In the genomic region with DNA sequence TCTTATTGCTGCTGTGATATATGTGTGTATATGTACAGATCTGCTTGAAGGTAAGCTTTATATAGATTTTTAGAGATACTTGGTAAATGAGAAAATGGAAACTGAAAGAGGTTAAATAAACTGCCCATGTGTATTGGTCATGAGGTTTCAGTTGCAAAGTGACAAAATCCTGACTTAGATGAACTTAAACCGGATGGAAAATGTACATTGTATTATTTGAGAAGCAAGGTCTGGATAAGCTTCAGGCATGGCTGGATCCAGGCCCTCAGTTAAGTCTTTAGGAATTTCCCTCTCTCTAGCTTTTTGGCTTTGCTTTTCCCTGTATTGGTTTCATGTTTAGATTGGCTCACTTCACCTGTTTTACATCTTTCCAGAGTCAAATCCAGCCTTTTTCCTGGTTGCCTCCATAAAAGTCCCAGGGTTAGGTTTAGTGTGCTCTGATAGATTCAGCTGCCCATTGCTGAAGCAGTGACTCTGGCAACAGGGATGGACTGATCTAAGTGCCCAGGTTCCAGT, we compare ENCODE assay signal across 11 cellular contexts. TPM values are rescaled to one million over a fixed set of nuclear protein-coding genes. Genes with fewer than 3 reads are reported as not detected.
DNase-seq lines count a peak whose midpoint lies in the region; ATAC-seq, FAIRE-seq and TF ChIP-seq lines count a peak whose summit lies in the region.
"Had no signal": no experiment of that assay in that cellular context is flagged by ENCODE, and none has a peak within 500 bp of the region (broad histone marks: within the 10 kb centered on the region; RNA-seq: fewer than 3 reads in every experiment).

No MANE protein-coding gene starts in this region.

- POLR2A ChIA-PET in K562 (lab: Yijun Ruan, JAX): interaction anchor here (2.5 kb wide), 1 partner anchor 21 kb away, joined by 12 read pairs; a partner anchor contains a TSS

- 45% methylated on average over 1 of the region's 1 CpG for WGBS in K562 (ENCODE audit: insufficient coverage, low coverage, missing lambda C conversion rate)

- intact Hi-C loops in K562 (cut with micrococcal nuclease): no loop called here

- H3K4me2 ChIP-seq in K562 (ENCODE audit: insufficient read depth, low read length): no peak overlapping the region

- H3K9me1 ChIP-seq in K562 (ENCODE audit: control insufficient read depth, insufficient read depth, low read length): no peaks in the 10 kb centered on the region

- no peaks in the 10 kb centered on the region for H3K9me3 ChIP-seq in K562 (replicated peaks; ENCODE audit: control insufficient read depth, insufficient read depth, low read depth, low read length)
- H3K9me3 ChIP-seq: Caco-2 had no signal

- FAIRE-seq in K562 (lab: Jason Lieb, UNC): no peak

- H3K27ac ChIP-seq in K562 (ENCODE audit: extremely low read depth, low read depth, low read length): no peak overlapping the region
- H3K27ac ChIP-seq: epithelial cell of prostate had no signal

- DNase-seq in K562 (ENCODE audit: extremely low read depth in 1 of 4, low spot score in 3 of 4) (no peak), NCI-H2171 (lab: John Stamatoyannopoulos, UW) (no peak), dermis blood vessel endothelial cell (no peak), NCI-H1092 treated with DMSO at 0.1 percent for 48 hours (lab: John Stamatoyannopoulos, UW) (no peak)
- DNase-seq in stimulated activated CD4-positive, alpha-beta T cell treated with anti-CD3 and anti-CD28 coated beads, Interleukin-15, amount 100 ng/mL, for 24 hours: no peak
- DNase-seq: activated CD8-positive, alpha-beta memory T cell treated with anti-CD3 and anti-CD28 coated beads, Interleukin-2, amount 50 U/mL, for 4 hours; Caco-2 had no signal

- in situ Hi-C loops in K562 (cut with MboI): no loop called here

- H3K27me3 ChIP-seq in K562 (ENCODE audit: control insufficient read depth in 2 of 2, insufficient read depth in 2 of 2, low read length in 2 of 2): no peaks in the 10 kb centered on the region

- TF ChIP-seq EP300 in K562 (IDR thresholded peaks at IDR 0.05; ENCODE audit: low read length): no peak

- ATAC-seq in GM19455 (IDR thresholded peaks at IDR 0.05; ENCODE audit: unreplicated experiment) (peak; percentile 56), HG03108 (IDR thresholded peaks at IDR 0.05; ENCODE audit: unreplicated experiment) (peak; percentile 46), K562 (no peak)

- H3K4me3 ChIP-seq in GM08714 (ENCODE audit: low read length): peak overlapping the region; percentile 1; the same call in 1 of the 2 replicates
- no peak overlapping the region for H3K4me3 ChIP-seq in K562

- no peak overlapping the region for H3K9ac ChIP-seq in K562 (ENCODE audit: insufficient read depth in 1 of 2, low read depth in 2 of 2, low read length in 2 of 2)

- no peak for TF ChIP-seq RAD21 in K562 (CRISPR knock-in tag; conservative IDR thresholded peaks at IDR 0.05 in 1 of 2, IDR thresholded peaks at IDR 0.05 in 1 of 2)

- H3K36me3 ChIP-seq in K562 (ENCODE audit: control insufficient read depth, insufficient read depth, low read length): no peaks in the 10 kb centered on the region

- no peak for TF ChIP-seq CTCF in K562 (IDR thresholded peaks at IDR 0.05 in 2 of 3, conservative IDR thresholded peaks at IDR 0.05 in 1 of 3; ENCODE audit: insufficient read depth in 2 of 3, low read depth in 1 of 3, low read length in 3 of 3)

- CTCF ChIA-PET in K562 (lab: Yijun Ruan, JAX; ENCODE audit: low intra/inter-chr PET ratio): no interaction called here

- H4K20me1 ChIP-seq in K562 (replicated peaks; ENCODE audit: control insufficient read depth, insufficient read depth, low read length): no peaks in the 10 kb centered on the region

- TF ChIP-seq POLR2A in K562 (conservative IDR thresholded peaks at IDR 0.05): no peak

- no peaks in the 10 kb centered on the region; the same call in 2 of the 3 replicates for H3K79me2 ChIP-seq in K562 (ENCODE audit: control insufficient read depth, insufficient read depth, low read length)

- H3K4me1 ChIP-seq in K562 (replicated peaks in 1 of 2; ENCODE audit: control insufficient read depth in 2 of 2, insufficient read depth in 2 of 2, low read length in 2 of 2): peaks cover 20 to 27% of the 10 kb centered on the region in 2 experiments

- no TSS peak for BruUV-seq in K562 (replicated peaks; lab: Mats Ljungman, UMichigan)

- H2AFZ ChIP-seq in K562 (ENCODE audit: low read depth, low read length): no peak overlapping the region

TF ChIP-seq in K562, 482 proteins besides CTCF, POLR2A, EP300 and RAD21:
- TF ChIP-seq ILK (tag; IDR thresholded peaks at IDR 0.05; ENCODE audit: borderline replicate concordance, low read depth): no peak
- TF ChIP-seq RBM25 (IDR thresholded peaks at IDR 0.05; ENCODE audit: low read depth, low read length, severe bottlenecking): peak; percentile 14

RNA-seq across cellular contexts. Expression of a gene that starts 21.0 kb away (rescaled TPM):
- 2.1 and 3.8 TPM in 2 replicates for total RNA-seq in K562 (2011; cell fraction: chromatin; rRNA removed; ENCODE audit: low replicate concordance)
- total RNA-seq in K562 (2011; cell fraction: nucleolus; rRNA removed): 1.3 and 1.7 TPM in 2 replicates
- 2.2 and 4.4 TPM in 2 replicates for total RNA-seq in K562 (2011; cell fraction: nucleoplasm; rRNA removed)
- total RNA-seq in K562 (2014; rRNA removed) (not detected in 2 replicates), K562 (2014; rRNA removed; fragmentation: Illumina TruSeq; extraction: Trizol) (0.76 and 0.96 TPM in 2 replicates), K562 (2015; rRNA removed; fragmentation: Illumina TruSeq; extraction: Trizol) (0.53 TPM in 1 of 2 replicates, not detected in the other), K562 (2021) (1.7 and 2.0 TPM in 2 replicates), dermis blood vessel endothelial cell (0.19 TPM in 1 of 2 replicates, not detected in the other)
- polyA plus RNA-seq in K562 (2011; rRNA removed) (2.8 and 4.0 TPM in 2 replicates), K562 (2014; fragmentation: Illumina TruSeq; extraction: Trizol) (0.80 and 1.5 TPM in 2 replicates), K562 (2014; fragmentation: Nextera tagmentation; extraction: Ambion mirVana) (under 1 TPM; 0.55 to 0.63 TPM), K562 (2014; rRNA removed) (0.53 and 1.4 TPM in 2 replicates)
- 0.18 and 0.71 TPM in 2 replicates for polyA plus RNA-seq in K562 (2011; cell fraction: cytosol; rRNA removed)
- polyA plus RNA-seq in K562 (2011; cell fraction: nucleus; rRNA removed): 2.7 and 4.3 TPM in 2 replicates
- polyA plus RNA-seq in K562 (2012): 2.8 and 6.9 TPM in 2 replicates
- 1.8 and 2.2 TPM in 2 replicates for polyA minus RNA-seq in K562 (2011; rRNA and poly(A)+ RNA removed)
- polyA minus RNA-seq in K562 (2011; cell fraction: cytosol; rRNA and poly(A)+ RNA removed): not detected in 2 replicates
- not detected in 2 replicates for polyA minus RNA-seq in K562 (2011; cell fraction: nucleus; rRNA and poly(A)+ RNA removed)
- total RNA-seq: Caco-2 had no signal
